ENCODE assay signal across 23 cellular contexts in the genomic region with DNA sequence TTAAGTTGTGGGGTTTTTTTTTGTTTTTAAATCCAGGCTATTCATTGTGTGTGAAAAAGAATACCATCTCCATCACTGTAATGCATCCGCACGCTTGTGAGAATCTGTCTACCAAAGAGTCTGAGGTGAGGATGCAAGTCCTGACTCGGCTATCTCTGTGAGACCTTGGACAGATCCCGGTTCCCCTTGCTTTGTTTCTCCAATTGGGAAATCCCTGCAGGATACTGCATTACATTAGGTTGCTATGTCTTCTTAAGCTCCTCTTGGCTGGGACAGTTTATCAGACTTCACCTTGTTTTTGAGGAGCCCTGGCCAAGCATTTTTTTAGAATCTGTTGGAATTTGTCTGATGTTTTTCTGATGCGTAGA.
"Had no signal": no experiment of that assay in that cellular context is flagged by ENCODE, and none has a peak within 500 bp of the region (broad histone marks: within the 10 kb centered on the region; RNA-seq: fewer than 3 reads in every experiment).

No MANE protein-coding gene starts in this region.

- H3K36me3 ChIP-seq: gastrocnemius medialis, heart right ventricle, left ventricle myocardium inferior, lower lobe of right lung, neutrophil, spleen, stomach, thoracic aorta, transverse colon had no signal

- H3K9me3 Mint-ChIP-seq: endodermal cell had no signal

- H3K27ac Mint-ChIP-seq: endodermal cell had no signal

- H3K4me3 Mint-ChIP-seq: endodermal cell had no signal

- DNase-seq: effector CD4-positive, alpha-beta T cell; endodermal cell; gastrocnemius medialis; heart right ventricle; hypothalamus; kidney; left cardiac atrium; left ventricle myocardium inferior; lower lobe of right lung; mesenchymal stem cell; midbrain; spleen; stimulated activated CD4-positive, alpha-beta T cell treated with anti-CD3 and anti-CD28 coated beads, Interleukin-1b, Interleukin-23, amount 100 ng/mL, for 48 hours; stimulated activated CD4-positive, alpha-beta T cell treated with anti-CD3 and anti-CD28 coated beads, Interleukin-4, amount 100 ng/mL, for 24 hours; stimulated activated naive CD4-positive, alpha-beta T cell; stomach; substantia nigra; transverse colon had no signal

- ATAC-seq: esophagus mucosa, gastrocnemius medialis, left cardiac atrium, lower lobe of right lung, sciatic nerve had no signal

- H3K27me3 ChIP-seq: gastrocnemius medialis, heart right ventricle, neutrophil, spleen, stomach, transverse colon had no signal

- H3K9me3 ChIP-seq: gastrocnemius medialis, heart right ventricle, left ventricle myocardium inferior, lower lobe of right lung, neutrophil, spleen, stomach, thoracic aorta, transverse colon had no signal

- H3K4me3 ChIP-seq: coronary artery, gastrocnemius medialis, heart right ventricle, left ventricle myocardium inferior, lower lobe of right lung, spleen, stomach, thoracic aorta, transverse colon had no signal
